ENCODE assay signal across 8 cellular contexts in genomic region chr2:150486539-150487484, GRCh38. TPM values are rescaled to one million over a fixed set of nuclear protein-coding genes. Genes with fewer than 3 reads are reported as not detected.
A peak's percentile ranks its signal among the peaks of the same experiment; 100 is the strongest.
DNase-seq lines count a peak whose midpoint lies in the region; ATAC-seq and TF ChIP-seq lines count a peak whose summit lies in the region.

No MANE protein-coding gene starts in this region.

- ATAC-seq in left lung (peak; percentile 22), GM21786 (IDR thresholded peaks at IDR 0.05; ENCODE audit: unreplicated experiment) (no peak)
- no peak for ATAC-seq in activated CD4-positive, CD25-positive, alpha-beta regulatory T cell treated with anti-CD3 and anti-CD28 coated beads, Interleukin-2, amount 50 U/mL, for 24 hours

- H3K4me3 ChIP-seq in cardiac fibroblast (replicated peaks in 1 of 2; ENCODE audit: low read depth in 2 of 2, low read length in 2 of 2) (peak overlapping the region; percentile 74 to 91), left lung (peak overlapping the region; percentile 57 to 67), tibial artery (peak overlapping the region; percentile 70 to 82)

- H3K36me3 ChIP-seq in ES-I3 (ENCODE audit: insufficient read depth, low read length) (peaks cover 12% of the 10 kb centered on the region; the same call in 1 of the 2 replicates), left lung (no peaks in the 10 kb centered on the region), tibial artery (no peaks in the 10 kb centered on the region)

- H3K4me1 ChIP-seq in ES-I3 (ENCODE audit: insufficient read depth, low read length) (peaks cover 26% of the 10 kb centered on the region), left lung (no peaks in the 10 kb centered on the region), tibial artery (peaks cover 0 to 29% (median 25%) of the 10 kb centered on the region in 4 donors)

- peak; percentile 60 for DNase-seq in NCI-H1694 treated with DMSO at 0.1 percent for 48 hours (lab: John Stamatoyannopoulos, UW)
- DNase-seq in cardiac fibroblast (ENCODE audit: low read depth in 2 of 2): peak; percentile 62 to 63
- peak in 1 of 2 donors; percentile 70 for DNase-seq in left lung
- DNase-seq in tibial artery: peak; percentile 57 to 75
- no peak for DNase-seq in NK-92 (lab: John Stamatoyannopoulos, UW; ENCODE audit: unreplicated experiment)

- H3K9ac ChIP-seq in ES-I3 (ENCODE audit: low read depth, low read length): peak overlapping the region; percentile 91

- no peaks in the 10 kb centered on the region for H3K9me3 ChIP-seq in ES-I3 (ENCODE audit: control insufficient read depth, insufficient read depth, low read length)
- H3K9me3 ChIP-seq in left lung: no peaks in the 10 kb centered on the region
- no peaks in the 10 kb centered on the region for H3K9me3 ChIP-seq in tibial artery

- H3K27me3 ChIP-seq in left lung: peaks cover 0 to 63% of the 10 kb centered on the region in 2 donors
- no peaks in the 10 kb centered on the region for H3K27me3 ChIP-seq in tibial artery

- H3K27ac ChIP-seq in left lung (peak overlapping the region; percentile 80 to 90), tibial artery (peak overlapping the region; percentile 99 to 100)

- TF ChIP-seq CTCF in cardiac fibroblast (IDR thresholded peaks at IDR 0.05; ENCODE audit: low read depth, low read length): no peak
- no peak for TF ChIP-seq CTCF in left lung (IDR thresholded peaks at IDR 0.05)
- TF ChIP-seq CTCF in tibial artery (IDR thresholded peaks at IDR 0.05): no peak

- intact Hi-C loops in left lung (cut with DNase I): loop anchor here in 1 of 2 donors (10.0 kb wide), 1 partner anchor 892 kb away; no protein-coding TSS in a partner anchor
- intact Hi-C loops in tibial artery (cut with DNase I; ENCODE audit: low total_unique reads): loop anchor here (2.0 to 10.0 kb wide), 4 partner anchors 128 to 900 kb away; partner anchors contain the start of gene MMADHC

RNA-seq across cellular contexts. Expression of gene RND3, which starts 0.7 kb away (rescaled TPM):
- total RNA-seq in left lung: 10 to 100 TPM; 28.3 to 44.8 TPM
